8 cellular contexts compared by ENCODE assay signal in the genomic region with DNA sequence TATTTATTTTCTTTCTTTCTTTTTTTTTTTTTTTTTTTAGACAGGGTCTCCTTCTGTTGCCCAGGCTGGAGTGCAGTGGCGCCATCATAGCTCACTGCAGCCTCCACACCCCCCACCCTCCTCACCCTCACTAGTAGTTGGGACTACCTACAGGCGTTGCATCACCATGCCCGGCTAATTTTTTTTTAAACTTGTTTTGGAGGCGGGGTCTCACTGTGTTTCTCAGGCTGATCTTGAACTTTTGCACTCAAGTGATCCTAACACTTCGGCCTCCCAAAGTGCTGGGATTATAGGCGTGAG. TPM values are rescaled to one million over a fixed set of nuclear protein-coding genes. Genes with fewer than 3 reads are reported as not detected.
DNase-seq lines count a peak whose midpoint lies in the region; ATAC-seq and TF ChIP-seq lines count a peak whose summit lies in the region.

No MANE protein-coding gene starts in this region.

- no peak for DNase-seq in colonic mucosa
- DNase-seq in naive B cell = no peak
- DNase-seq in activated effector memory CD4-positive, alpha-beta T cell treated with anti-CD3 and anti-CD28 coated beads, Interleukin-2, amount 50 U/mL, for 16 hours = no peak
- DNase-seq in KBM-7 = no peak

- H3K9me3 ChIP-seq in Loucy (ENCODE audit: insufficient read depth, low read depth, low read length) = no peaks in the 10 kb centered on the region
- H3K9me3 ChIP-seq in colonic mucosa = no peaks in the 10 kb centered on the region

- H3K4me1 ChIP-seq in Loucy (ENCODE audit: insufficient read depth, low read length, poor library complexity, severe bottlenecking) (peaks cover 11% of the 10 kb centered on the region), colonic mucosa (peaks cover 5% of the 10 kb centered on the region)

- in situ Hi-C loops in KBM-7 (cut with MboI; ENCODE audit: low pct_unique_long_range_greater_than_20kb, low sequenced_read_pairs) = no loop called here

- no peaks in the 10 kb centered on the region for H3F3A ChIP-seq in Loucy (ENCODE audit: low read depth)

- peaks cover 0 to 6% (median 4%) of the 10 kb centered on the region in 3 donors for H3K4me1 Mint-ChIP-seq in naive B cell

- H3K79me2 ChIP-seq in Loucy (ENCODE audit: insufficient read depth, low read length) = no peaks in the 10 kb centered on the region

- H3K9me2 ChIP-seq in Loucy (replicated peaks; ENCODE audit: low read depth, low read length) = no peaks in the 10 kb centered on the region

- no peaks in the 10 kb centered on the region for H3K36me3 Mint-ChIP-seq in naive B cell

- no peaks in the 10 kb centered on the region for H3K9me3 Mint-ChIP-seq in naive B cell

- intact Hi-C loops in colonic mucosa (cut with DNase I) = no loop called here

- H2AFZ ChIP-seq in Loucy (ENCODE audit: low read length) = peak overlapping the region; percentile 90

- no peak for TF ChIP-seq CTCF in Loucy (conservative IDR thresholded peaks at IDR 0.05; ENCODE audit: low read length)
- no peak for TF ChIP-seq CTCF in colonic mucosa (IDR thresholded peaks at IDR 0.05)

- peaks cover 9 to 18% (median 17%) of the 10 kb centered on the region in 3 donors for H3K27me3 Mint-ChIP-seq in naive B cell

- no peaks in the 10 kb centered on the region for H4K20me1 ChIP-seq in Loucy (ENCODE audit: insufficient read depth, low read length, poor library complexity, severe bottlenecking)

- peak overlapping the region; percentile 76 for H3K9ac ChIP-seq in Loucy (ENCODE audit: low read depth, low read length, poor library complexity, severe bottlenecking)
- peak overlapping the region; percentile 70 to 83 for H3K9ac ChIP-seq in colonic mucosa (ENCODE audit: low read depth in 2 of 2, low read length in 2 of 2)

- H3K36me3 ChIP-seq in Loucy (ENCODE audit: insufficient read depth, low read length) = no peaks in the 10 kb centered on the region
- H3K36me3 ChIP-seq in colonic mucosa = no peaks in the 10 kb centered on the region

- no peak overlapping the region for H3K27ac ChIP-seq in colonic mucosa

- H3K4me2 ChIP-seq in Loucy (ENCODE audit: low read depth, low read length, poor library complexity, severe bottlenecking) = peak overlapping the region; percentile 93

- no peak overlapping the region for H3K27ac Mint-ChIP-seq in naive B cell

- peak overlapping the region; percentile 52 to 90 (median 75) for H3K4me3 Mint-ChIP-seq in naive B cell

- H3K4me3 ChIP-seq in Loucy (ENCODE audit: low read length, poor library complexity, severe bottlenecking) = peak overlapping the region; percentile 78
- peak overlapping the region; percentile 48 for H3K4me3 ChIP-seq in colonic mucosa

- H3K27me3 ChIP-seq in Loucy (ENCODE audit: insufficient read depth, low read length, poor library complexity, severe bottlenecking) (no peaks in the 10 kb centered on the region), colonic mucosa (peaks cover 7% of the 10 kb centered on the region)

- ATAC-seq in GM18868 (IDR thresholded peaks at IDR 0.05; ENCODE audit: unreplicated experiment) (peak; percentile 36), naive B cell (ENCODE audit: low read depth in 2 of 2) (peak; percentile 35 to 44), HG02623 (IDR thresholded peaks at IDR 0.05; ENCODE audit: unreplicated experiment) (no peak), GM18870 (IDR thresholded peaks at IDR 0.05; ENCODE audit: unreplicated experiment) (no peak)

RNA-seq across cellular contexts. Expression of a gene that starts 33.6 kb away (rescaled TPM):
- total RNA-seq in colonic mucosa = under 1 TPM in 1 of 2 donors, not detected in 1; 0.05 TPM
- under 1 TPM in 3 of 6 donors, not detected in 3; 0.13 to 0.25 (median 0.14) TPM for polyA plus RNA-seq in naive B cell (ENCODE audit: low read depth in 6 of 6)

Comparison
In these comparisons a context has a peak if more than half of its experiments do, and no peak if none do; other contexts are left out.
1. ATAC-seq: peak in GM18868 (single experiment) and naive B cell (2 of 2); none in HG02623 (single experiment) and GM18870 (single experiment).